26 cellular contexts compared by ENCODE assay signal in the genomic region with DNA sequence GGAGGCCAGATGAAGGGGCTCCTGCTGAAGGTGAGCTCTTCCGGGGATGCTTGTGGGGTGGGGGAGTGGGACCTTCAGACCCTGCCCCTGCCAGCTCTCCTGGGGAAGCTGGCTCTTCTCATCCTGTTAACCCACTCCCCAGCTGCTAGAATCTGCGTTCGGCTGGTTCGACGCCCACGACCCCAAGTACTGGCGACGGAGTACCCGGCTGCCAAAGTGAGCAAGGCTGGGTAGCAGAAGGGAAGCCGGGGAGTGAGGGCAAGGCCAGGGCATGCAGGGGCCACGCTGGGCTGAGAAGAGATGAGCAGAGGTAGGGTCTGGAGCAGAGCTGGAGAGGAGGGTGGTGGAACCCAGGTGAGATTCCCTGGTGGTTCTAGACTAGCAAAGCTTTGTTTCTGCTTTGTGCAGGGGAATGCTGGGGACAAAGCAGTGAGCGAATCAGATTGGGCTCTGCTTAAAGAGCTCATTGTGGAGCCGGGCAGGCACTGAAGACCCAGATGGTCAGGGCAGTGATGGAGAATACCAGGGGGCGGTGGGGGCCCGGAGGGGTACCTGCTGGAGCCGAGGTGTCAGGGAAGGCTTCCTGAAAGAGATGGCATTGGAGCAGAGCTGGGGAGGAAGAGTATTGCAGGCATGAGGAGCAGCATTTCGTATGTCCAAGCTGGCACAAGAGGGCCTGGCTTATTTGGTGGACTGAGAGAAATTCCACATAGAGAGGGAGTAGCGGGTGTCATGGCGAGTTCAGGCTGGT. TPM values are rescaled to one million over a fixed set of nuclear protein-coding genes. Genes with fewer than 3 reads are reported as not detected.
DNase-seq lines count a peak whose midpoint lies in the region; ATAC-seq and TF ChIP-seq lines count a peak whose summit lies in the region.
"Had no signal": no experiment of that assay in that cellular context is flagged by ENCODE, and none has a peak within 500 bp of the region (broad histone marks: within the 10 kb centered on the region; RNA-seq: fewer than 3 reads in every experiment).

No MANE protein-coding gene starts in this region.

- no peak for TF ChIP-seq POLR2A in Peyer's patch (IDR thresholded peaks at IDR 0.05)

- peaks cover 16 to 43% of the 10 kb centered on the region in 2 donors for H3K36me3 Mint-ChIP-seq in activated naive CD4-positive, alpha-beta T cell treated with anti-CD3 and anti-CD28 coated beads, Interleukin-2, amount 50 U/mL, for 72 hours

- no peak for ATAC-seq in activated naive CD4-positive, alpha-beta T cell treated with anti-CD3 and anti-CD28 coated beads, Interleukin-2, amount 50 U/mL, for 72 hours
- ATAC-seq: PC-3 had no signal

- no peak for DNase-seq in activated naive CD4-positive, alpha-beta T cell treated with anti-CD3 and anti-CD28 coated beads, Interleukin-2, amount 50 U/mL, for 72 hours (ENCODE audit: low spot score in 2 of 2)
- no peak for DNase-seq in activated naive CD4-positive, alpha-beta T cell treated with anti-CD3 and anti-CD28 coated beads, Interleukin-2, amount 50 U/mL, for 16 hours
- DNase-seq in iPS-NIHi11 (ENCODE audit: low spot score) (peak; percentile 8), substantia nigra (lab: John Stamatoyannopoulos, UW) (peak in 2 of 49 donors; percentile 9 to 14), Peyer's patch (no peak), NCI-H2196 treated with DMSO at 0.1 percent for 48 hours (lab: John Stamatoyannopoulos, UW; ENCODE audit: unreplicated experiment) (no peak), NCI-H524 treated with DMSO at 0.1 percent for 48 hours (lab: John Stamatoyannopoulos, UW) (no peak)
- DNase-seq: Calu3; DMS79 treated with DMSO at 0.1 percent for 48 hours; GF-D8; GM23248; H9; HFFc6; KBM-7; MG63; NCI-H1105 treated with DMSO at 0.1 percent for 48 hours; NCI-H146; NCI-H1930; NCI-H2107; NCI-H446; NCI-H526; NCI-H82; NK-92 treated with Interleukin-12 subunit alpha and Interleukin-12 subunit beta, amount 100 ng/mL, for 24 hours; PC-3; Right ventricle myocardium superior had no signal

- no peaks in the 10 kb centered on the region for H3K9me3 ChIP-seq in Peyer's patch
- H3K9me3 ChIP-seq: MG63 had no signal

- H3K4me1 ChIP-seq in Peyer's patch, result no peaks in the 10 kb centered on the region

- H3K27ac Mint-ChIP-seq in activated naive CD4-positive, alpha-beta T cell treated with anti-CD3 and anti-CD28 coated beads, Interleukin-2, amount 50 U/mL, for 72 hours, result peak overlapping the region; percentile 71 to 81
- H3K27ac Mint-ChIP-seq: H9, HFFc6 had no signal

- H3K36me3 ChIP-seq in Peyer's patch, result peaks cover 0 to 100% (median 4%) of the 10 kb centered on the region in 3 donors

- H3K27ac ChIP-seq in angular gyrus (ENCODE audit: low read depth, low read length), result peak overlapping the region; percentile 66
- peak overlapping the region; percentile 82 for H3K27ac ChIP-seq in substantia nigra (ENCODE audit: low read depth, low read length, poor library complexity, severe bottlenecking)
- no peak overlapping the region for H3K27ac ChIP-seq in Peyer's patch
- H3K27ac ChIP-seq: GM23248 had no signal

- no peaks in the 10 kb centered on the region for H3K27me3 ChIP-seq in Peyer's patch
- H3K27me3 ChIP-seq: MG63 had no signal

- no peak overlapping the region for H3K4me3 ChIP-seq in Peyer's patch
- H3K4me3 ChIP-seq: GM23248, MG63 had no signal

- no peak for TF ChIP-seq CTCF in Peyer's patch (IDR thresholded peaks at IDR 0.05)

- no peaks in the 10 kb centered on the region for H3K9me3 Mint-ChIP-seq in activated naive CD4-positive, alpha-beta T cell treated with anti-CD3 and anti-CD28 coated beads, Interleukin-2, amount 50 U/mL, for 72 hours
- H3K9me3 Mint-ChIP-seq: H9, HFFc6 had no signal

RNA-seq across cellular contexts. Expression of a gene that starts 10.3 kb away (rescaled TPM):
- 100 to 1,000 TPM in 1 of 2 donors, 10 to 100 TPM in 1; 54.6 to 200 TPM for total RNA-seq in activated naive CD4-positive, alpha-beta T cell treated with anti-CD3 and anti-CD28 coated beads, Interleukin-2, amount 50 U/mL, for 72 hours
- 10 to 100 TPM; 27.8 to 62.6 (median 41.9) TPM for total RNA-seq in Peyer's patch

RNA-seq across cellular contexts. Expression of a gene that starts 14.1 kb away (rescaled TPM):
- 100 to 1,000 TPM in 1 of 2 donors, 10 to 100 TPM in 1; 74.6 to 245 TPM for total RNA-seq in activated naive CD4-positive, alpha-beta T cell treated with anti-CD3 and anti-CD28 coated beads, Interleukin-2, amount 50 U/mL, for 72 hours
- 10 to 100 TPM in 3 of 4 donors, 1 to 10 TPM in 1; 8.3 to 14.2 (median 12.3) TPM for total RNA-seq in Peyer's patch

RNA-seq across cellular contexts. Expression of a gene that starts 17.1 kb away (rescaled TPM):
- 10 to 100 TPM; 33.8 to 69.0 TPM for total RNA-seq in activated naive CD4-positive, alpha-beta T cell treated with anti-CD3 and anti-CD28 coated beads, Interleukin-2, amount 50 U/mL, for 72 hours
- total RNA-seq in Peyer's patch, result 10 to 100 TPM; 14.5 to 70.5 (median 34.6) TPM

RNA-seq across cellular contexts. Expression of a gene that starts 17.3 kb away (rescaled TPM):
- 10 to 100 TPM; 43.2 to 49.4 TPM for total RNA-seq in activated naive CD4-positive, alpha-beta T cell treated with anti-CD3 and anti-CD28 coated beads, Interleukin-2, amount 50 U/mL, for 72 hours
- 10 to 100 TPM in 3 of 4 donors, 1 to 10 TPM in 1; 8.3 to 48.2 (median 40.6) TPM for total RNA-seq in Peyer's patch

RNA-seq across cellular contexts. Expression of a gene that starts 20.2 kb away (rescaled TPM):
- total RNA-seq in activated naive CD4-positive, alpha-beta T cell treated with anti-CD3 and anti-CD28 coated beads, Interleukin-2, amount 50 U/mL, for 72 hours, result 10 to 100 TPM; 11.2 to 25.0 TPM
- 10 to 100 TPM; 11.6 to 30.5 (median 20.2) TPM for total RNA-seq in Peyer's patch

Comparison
In these comparisons a context has a peak if more than half of its experiments do, and no peak if none do; other contexts are left out.
1. H3K27ac ChIP-seq: peak in angular gyrus (single experiment) and substantia nigra (single experiment); none in Peyer's patch (0 of 4).
2. RNA of a gene that starts 14.1 kb away (total RNA-seq): 74.6 to 245 TPM in activated naive CD4-positive, alpha-beta T cell treated with anti-CD3 and anti-CD28 coated beads, Interleukin-2, amount 50 U/mL, for 72 hours; 8.3 to 14.2 TPM in Peyer's patch; every median in the first group is over 4 times any median in the second.